33 cellular contexts compared by ENCODE assay signal in genomic region chr12:129136694-129137325, GRCh38.
"Had no signal": no experiment of that assay in that cellular context is flagged by ENCODE, and none has a peak within 500 bp of the region (broad histone marks: within the 10 kb centered on the region; RNA-seq: fewer than 3 reads in every experiment).

No MANE protein-coding gene starts in this region.

- H3K4me3 ChIP-seq: esophagus squamous epithelium had no signal

- H3K36me3 Mint-ChIP-seq: activated naive CD8-positive, alpha-beta T cell had no signal

- H3K9me3 ChIP-seq: esophagus squamous epithelium had no signal

- H3K4me1 Mint-ChIP-seq: activated B cell treated with CpG ODN at 0.5 μM for 24 hours; activated T-helper 17 cell treated with anti-CD3 and anti-CD28 coated beads, Interleukin-2, amount 50 U/mL, for 72 hours; T-helper 17 cell had no signal

- H3K4me3 Mint-ChIP-seq: activated B cell treated with CpG ODN at 0.5 μM for 24 hours; activated CD8-positive, alpha-beta T cell treated with anti-CD3 and anti-CD28 coated beads for 36 hours; activated naive CD8-positive, alpha-beta T cell; activated T-cell treated with anti-CD3 and anti-CD28 coated beads, Interleukin-2, amount 50 U/mL, for 4 hours; activated T-helper 17 cell treated with anti-CD3 and anti-CD28 coated beads, Interleukin-2, amount 50 U/mL, for 72 hours; effector memory CD8-positive, alpha-beta T cell; T-helper 17 cell; T-helper 2 cell treated with Interferon-gamma antibody and Interleukin-4, amounts not matched to agents 5 μg/mL and 100 μg/mL, for 36 hours had no signal

- H3K27me3 Mint-ChIP-seq: activated B cell treated with CpG ODN at 0.5 μM for 24 hours; activated CD8-positive, alpha-beta T cell treated with anti-CD3 and anti-CD28 coated beads for 36 hours; activated naive CD8-positive, alpha-beta T cell; activated T-helper 17 cell treated with anti-CD3 and anti-CD28 coated beads, Interleukin-2, amount 50 U/mL, for 72 hours; effector memory CD8-positive, alpha-beta T cell; T-helper 17 cell had no signal

- H3K4me1 ChIP-seq: esophagus squamous epithelium had no signal

- DNase-seq: activated B cell treated with CpG ODN at 0.5 μM for 24 hours; activated CD4-positive, alpha-beta T cell treated with anti-CD3 and anti-CD28 coated beads for 48 hours; activated CD4-positive, alpha-beta T cell treated with anti-CD3 and anti-CD28 coated beads, Interleukin-2, amount 50 U/mL, for 1 hour; activated CD4-positive, alpha-beta T cell treated with anti-CD3 and anti-CD28 coated beads, Interleukin-2, amount 50 U/mL, for 48 hours; activated CD8-positive, alpha-beta memory T cell treated with anti-CD3 and anti-CD28 coated beads for 24 hours; activated CD8-positive, alpha-beta T cell treated with anti-CD3 and anti-CD28 coated beads for 36 hours; activated effector memory CD4-positive, alpha-beta T cell treated with Interleukin-2 at 50 U/mL for 16 hours; activated gamma-delta T cell treated with Interleukin-2 at 50 U/mL for 16 hours; activated naive CD4-positive, alpha-beta T cell treated with anti-CD3 and anti-CD28 coated beads, Interleukin-2, amount 50 U/mL, for 16 hours; activated naive CD4-positive, alpha-beta T cell treated with Interleukin-2 at 50 U/mL for 16 hours; activated T-cell treated with anti-CD3 and anti-CD28 coated beads, Interleukin-2, amount 50 U/mL, for 4 hours; amniotic stem cell; anterior cingulate cortex; brain microvascular endothelial cell; cortex of kidney; dermis blood vessel endothelial cell; effector CD4-positive, alpha-beta T cell; effector memory CD8-positive, alpha-beta T cell; esophagus squamous epithelium; head of caudate nucleus; T-helper 17 cell; T1000; WERI-Rb-1 had no signal

- H3K36me3 ChIP-seq: brain microvascular endothelial cell, esophagus squamous epithelium, WERI-Rb-1 had no signal

- H3K27me3 ChIP-seq: brain microvascular endothelial cell, esophagus squamous epithelium had no signal

- FAIRE-seq: astrocyte, colon, endometrium, endothelial cell of umbilical vein, frontal cortex had no signal

- H3K27ac ChIP-seq: brain microvascular endothelial cell, epithelial cell of prostate, esophagus squamous epithelium, WERI-Rb-1 had no signal

- H3K9me3 Mint-ChIP-seq: activated B cell treated with CpG ODN at 0.5 μM for 24 hours; activated CD8-positive, alpha-beta T cell treated with anti-CD3 and anti-CD28 coated beads for 36 hours; activated T-cell treated with anti-CD3 and anti-CD28 coated beads, Interleukin-2, amount 50 U/mL, for 4 hours; effector memory CD8-positive, alpha-beta T cell had no signal

- ATAC-seq: activated CD4-positive, CD25-positive, alpha-beta regulatory T cell treated with anti-CD3 and anti-CD28 coated beads, Interleukin-2, amount 50 U/mL, for 24 hours; activated CD8-positive, alpha-beta T cell treated with anti-CD3 and anti-CD28 coated beads for 36 hours; activated T-cell treated with anti-CD3 and anti-CD28 coated beads, Interleukin-2, amount 50 U/mL, for 4 hours; activated T-helper 17 cell treated with anti-CD3 and anti-CD28 coated beads, Interleukin-2, amount 50 U/mL, for 72 hours; effector memory CD8-positive, alpha-beta T cell; T-helper 17 cell had no signal

- H3K27ac Mint-ChIP-seq: activated B cell treated with CpG ODN at 0.5 μM for 24 hours; activated CD8-positive, alpha-beta T cell treated with anti-CD3 and anti-CD28 coated beads for 36 hours; activated naive CD8-positive, alpha-beta T cell; activated T-helper 17 cell treated with anti-CD3 and anti-CD28 coated beads, Interleukin-2, amount 50 U/mL, for 72 hours; effector memory CD8-positive, alpha-beta T cell; T-helper 17 cell; T-helper 2 cell treated with Interferon-gamma antibody and Interleukin-4, amounts not matched to agents 5 μg/mL and 100 μg/mL, for 36 hours had no signal
